In genomic region chr7:157445246-157445955, GRCh38 we compare ENCODE assay signal across 15 cellular contexts.
"Had no signal": no experiment of that assay in that cellular context is flagged by ENCODE, and none has a peak within 500 bp of the region (broad histone marks: within the 10 kb centered on the region; RNA-seq: fewer than 3 reads in every experiment).

No MANE protein-coding gene starts in this region.

- H3K27me3 ChIP-seq: breast epithelium, left lung, transverse colon had no signal

- H3K4me3 ChIP-seq: breast epithelium, left lung, transverse colon had no signal

- H3K36me3 ChIP-seq: breast epithelium, left lung, transverse colon had no signal

- H3K9me3 Mint-ChIP-seq: activated CD4-positive, alpha-beta T cell treated with anti-CD3 and anti-CD28 coated beads, Interleukin-2, amount 10 ng/mL, durations not matched to agents 24 days and 14 days had no signal

- H3K9me3 ChIP-seq: left lung, transverse colon had no signal

- H3K27me3 Mint-ChIP-seq: naive thymus-derived CD8-positive, alpha-beta T cell had no signal

- DNase-seq: activated CD4-positive, alpha-beta T cell treated with anti-CD3 and anti-CD28 coated beads, Interleukin-2, amount 10 ng/mL, durations not matched to agents 24 days and 14 days; activated naive CD4-positive, alpha-beta T cell treated with anti-CD3 and anti-CD28 coated beads, Interleukin-2, amount 50 U/mL, for 16 hours; activated T-cell treated with anti-CD3 and anti-CD28 coated beads, Interleukin-2, amount 50 U/mL, for 1 hour; cerebellar nuclear complex; effector CD4-positive, alpha-beta T cell; stimulated activated CD4-positive, alpha-beta T cell treated with anti-CD3 and anti-CD28 coated beads, Interleukin-2, amount 100 ng/mL, for 24 hours; stimulated activated naive CD4-positive, alpha-beta T cell treated with Interleukin-2 at 50 U/mL for 16 hours; substantia nigra; T-helper 1 cell; T1000; transverse colon had no signal

- H3K4me3 Mint-ChIP-seq: activated CD4-positive, alpha-beta T cell treated with anti-CD3 and anti-CD28 coated beads, Interleukin-2, amount 10 ng/mL, durations not matched to agents 24 days and 14 days; naive thymus-derived CD8-positive, alpha-beta T cell had no signal

- ATAC-seq: left lung; naive thymus-derived CD8-positive, alpha-beta T cell had no signal

- H3K27ac ChIP-seq: breast epithelium, left lung, parathyroid adenoma, transverse colon had no signal

- H3K27ac Mint-ChIP-seq: activated CD4-positive, alpha-beta T cell treated with anti-CD3 and anti-CD28 coated beads, Interleukin-2, amount 10 ng/mL, durations not matched to agents 24 days and 14 days had no signal

- H3K4me1 ChIP-seq: breast epithelium, left lung, parathyroid adenoma, transverse colon had no signal

- H3K4me1 Mint-ChIP-seq: activated CD4-positive, alpha-beta T cell treated with anti-CD3 and anti-CD28 coated beads, Interleukin-2, amount 10 ng/mL, durations not matched to agents 24 days and 14 days; naive thymus-derived CD8-positive, alpha-beta T cell had no signal

- H3K36me3 Mint-ChIP-seq: naive thymus-derived CD8-positive, alpha-beta T cell had no signal
